ENCODE assay signal across 26 cellular contexts in the genomic region with DNA sequence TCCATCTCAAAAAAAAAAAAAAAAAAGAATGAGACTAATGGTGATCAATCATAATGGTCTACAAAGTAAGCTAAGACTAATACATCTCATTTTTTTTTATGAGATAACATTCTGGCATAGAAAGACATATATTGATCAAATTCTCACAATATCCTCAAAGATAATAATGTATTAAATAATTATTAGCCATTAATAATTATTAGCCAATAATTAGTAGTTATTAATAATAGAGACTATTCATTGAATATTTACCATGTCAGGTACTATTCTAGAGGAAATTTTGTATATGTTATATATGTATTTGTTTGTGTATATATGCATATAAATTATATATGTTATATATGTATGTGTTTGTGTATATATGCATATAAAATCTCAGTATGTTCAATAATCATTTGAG.
"Had no signal": no experiment of that assay in that cellular context is flagged by ENCODE, and none has a peak within 500 bp of the region (broad histone marks: within the 10 kb centered on the region; RNA-seq: fewer than 3 reads in every experiment).

No MANE protein-coding gene starts in this region.

- H3K27me3 ChIP-seq: esophagus squamous epithelium, left lung had no signal

- H3K4me3 ChIP-seq: coronary artery, dorsolateral prefrontal cortex, esophagus squamous epithelium, heart right ventricle, left lung, lower lobe of right lung, mucosa of descending colon had no signal

- H3K27ac ChIP-seq: coronary artery, dorsolateral prefrontal cortex, epithelial cell of prostate, esophagus squamous epithelium, heart right ventricle, left lung, lower lobe of right lung had no signal

- FAIRE-seq: colon, islet of Langerhans, keratinocyte had no signal

- H3K9me3 ChIP-seq: esophagus squamous epithelium, heart right ventricle, left lung, lower lobe of right lung, mucosa of descending colon had no signal

- H3K4me1 ChIP-seq: esophagus squamous epithelium, heart right ventricle, left lung, lower lobe of right lung had no signal

- ATAC-seq: esophagus mucosa; heart right ventricle; left cardiac atrium; left lung; left ventricle myocardium superior; lower lobe of right lung; mucosa of descending colon; naive thymus-derived CD8-positive, alpha-beta T cell had no signal

- H3K36me3 ChIP-seq: esophagus squamous epithelium, heart right ventricle, left lung, lower lobe of right lung had no signal

- DNase-seq: dermis blood vessel endothelial cell; dorsolateral prefrontal cortex; effector CD4-positive, alpha-beta T cell; effector memory CD4-positive, alpha-beta T cell; erythroblast; esophagus squamous epithelium; foreskin fibroblast; foreskin melanocyte; glutamatergic neuron; head of caudate nucleus; heart right ventricle; hippocampal formation; left cardiac atrium; left lung; left ventricle myocardium superior; lower lobe of right lung; mesenchymal stem cell; mucosa of descending colon; naive B cell; naive thymus-derived CD8-positive, alpha-beta T cell had no signal
